ENCODE assay signal across 35 cellular contexts in genomic region chr11:15534266-15534665, GRCh38.
"Had no signal": no experiment of that assay in that cellular context is flagged by ENCODE, and none has a peak within 500 bp of the region (broad histone marks: within the 10 kb centered on the region; RNA-seq: fewer than 3 reads in every experiment).

No MANE protein-coding gene starts in this region.

- H3K9me3 ChIP-seq: MG63 had no signal

- DNase-seq: MG63, MM.1S, MV-4-11, NCI-H1048, NCI-H1092, NCI-H1092 treated with DMSO at 0.1 percent for 48 hours, NCI-H1105, NCI-H1105 treated with DMSO at 0.1 percent for 48 hours, NCI-H1417, NCI-H1417 treated with DMSO at 0.1 percent for 48 hours, NCI-H1436, NCI-H1436 treated with DMSO at 0.1 percent for 48 hours, NCI-H146, NCI-H1694, NCI-H1694 treated with DMSO at 0.1 percent for 48 hours, NCI-H187, NCI-H187 treated with DMSO at 0.1 percent for 48 hours, NCI-H1930, NCI-H2029, NCI-H2029 treated with DMSO at 0.1 percent for 48 hours, NCI-H2081, NCI-H2081 treated with DMSO at 0.1 percent for 48 hours, NCI-H2107, NCI-H2171, NCI-H2171 treated with DMSO at 0.1 percent for 48 hours, NCI-H2227 treated with DMSO at 0.1 percent for 48 hours, NCI-H226, NCI-H345, NCI-H446, NCI-H446 treated with DMSO at 0.1 percent for 48 hours, NCI-H510A, NCI-H510A treated with DMSO at 0.1 percent for 48 hours, NCI-H524, NCI-H524 treated with DMSO at 0.1 percent for 48 hours, NCI-H526 had no signal

- H3K4me3 ChIP-seq: MG63 had no signal

- H3K36me3 ChIP-seq: MG63 had no signal

- H3K27me3 ChIP-seq: MG63 had no signal
